ENCODE assay signal across 9 cellular contexts in genomic region chr17:7351665-7352558, GRCh38. TPM values are rescaled to one million over a fixed set of nuclear protein-coding genes. Genes with fewer than 3 reads are reported as not detected.
DNase-seq lines count a peak whose midpoint lies in the region; ATAC-seq, FAIRE-seq and TF ChIP-seq lines count a peak whose summit lies in the region.
"Had no signal": no experiment of that assay in that cellular context is flagged by ENCODE, and none has a peak within 500 bp of the region (broad histone marks: within the 10 kb centered on the region; RNA-seq: fewer than 3 reads in every experiment).

TSS of gene KCTD11 (plus strand) at chr17:7352162.

- H3K9me3 ChIP-seq in endothelial cell of umbilical vein (replicated peaks; ENCODE audit: control insufficient read depth, insufficient read depth, low read length), result no peaks in the 10 kb centered on the region

- dilution Hi-C loops in endothelial cell of umbilical vein (cut with MboI; ENCODE audit: extremely low pct_ligation_motif_present, low sequenced_read_pairs), result no loop called here

- peak within 1 kb of the TSS; percentile 92 for H3K9ac ChIP-seq in endothelial cell of umbilical vein (replicated peaks; ENCODE audit: extremely low read depth, insufficient read depth, low read length)

- FAIRE-seq in endothelial cell of umbilical vein (lab: Jason Lieb, UNC), result peak; percentile 81

- DNase-seq in NCI-H1417 (lab: John Stamatoyannopoulos, UW), result peak; percentile 33 to 71 (median 57)
- DNase-seq in NCI-H1417 treated with DMSO at 0.1 percent for 48 hours (lab: John Stamatoyannopoulos, UW), result no peak
- DNase-seq in NCI-H774 (lab: John Stamatoyannopoulos, UW), result peak; percentile 1
- peak; percentile 89 for DNase-seq in activated CD8-positive, alpha-beta memory T cell treated with anti-CD3 and anti-CD28 coated beads, Interleukin-2, amount 50 U/mL, for 48 hours
- peak; percentile 76 for DNase-seq in endothelial cell of umbilical vein (ENCODE audit: low read depth, low spot score)
- peak; percentile 75 for DNase-seq in midbrain (lab: John Stamatoyannopoulos, UW)
- DNase-seq in stimulated activated CD8-positive, alpha-beta memory T cell treated with anti-CD3 and anti-CD28 coated beads, Interleukin-4, amount 100 ng/mL, for 1 hour (ENCODE audit: low read depth in 2 of 2, low spot score in 1 of 2), result peak; percentile 43 to 61
- DNase-seq: DND-41 had no signal

- CTCF ChIA-PET in endothelial cell of umbilical vein (lab: Charles Lee), result interaction anchor here (1.5 to 2.3 kb wide), 3 partner anchors 10 to 237 kb away, joined by 4 to 5 read pairs (median 4); no protein-coding TSS in a partner anchor

- peak in 1 of 2 donors; percentile 69 for TF ChIP-seq CTCF in endothelial cell of umbilical vein (IDR thresholded peaks at IDR 0.05; ENCODE audit: extremely low read depth in 1 of 2, insufficient read depth in 1 of 2, low read depth in 1 of 2, low read length in 2 of 2)

- H3K4me3 ChIP-seq in endothelial cell of umbilical vein (replicated peaks in 1 of 3; ENCODE audit: insufficient read depth in 1 of 3, low read depth in 1 of 3, low read length in 3 of 3), result peak within 1 kb of the TSS; percentile 54 to 78 (median 70)

- H3K36me3 ChIP-seq in endothelial cell of umbilical vein (ENCODE audit: control insufficient read depth in 2 of 2, extremely low read depth in 1 of 2, insufficient read depth in 2 of 2, low read length in 2 of 2), result no peaks in the 10 kb centered on the region

- H3K4me2 ChIP-seq in endothelial cell of umbilical vein (ENCODE audit: insufficient read depth, low read length), result peak within 1 kb of the TSS; percentile 80

- POLR2A ChIA-PET in endothelial cell of umbilical vein (lab: Charles Lee), result interaction anchor here (0.5 to 2.3 kb wide), 3 partner anchors 22 to 132 kb away, joined by 3 to 5 read pairs (median 3); partner anchors contain the start of genes POLR2A and ZBTB4

- H3K9me1 ChIP-seq in endothelial cell of umbilical vein (replicated peaks; ENCODE audit: control insufficient read depth, extremely low read depth, insufficient read depth, low read length), result no peaks in the 10 kb centered on the region

- peak within 1 kb of the TSS; percentile 78 for H3K27ac ChIP-seq in endothelial cell of umbilical vein (ENCODE audit: insufficient read depth, low read depth, low read length)

- H2AFZ ChIP-seq in endothelial cell of umbilical vein (ENCODE audit: low read depth, low read length), result peak within 1 kb of the TSS; percentile 95

- ATAC-seq in HG02973 (IDR thresholded peaks at IDR 0.05; ENCODE audit: unreplicated experiment), result peak; percentile 44

- H3K27me3 ChIP-seq in endothelial cell of umbilical vein (ENCODE audit: control insufficient read depth in 2 of 2, insufficient read depth in 2 of 2, low read length in 2 of 2), result no peaks in the 10 kb centered on the region

- TSS peak; percentile 46 for BruUV-seq in endothelial cell of umbilical vein (replicated peaks; lab: Mats Ljungman, UMichigan)

- peaks cover 17% of the 10 kb centered on the region for H3K4me1 ChIP-seq in endothelial cell of umbilical vein (ENCODE audit: control insufficient read depth, extremely low read depth, insufficient read depth, low read length)

- TF ChIP-seq POLR2A in endothelial cell of umbilical vein (IDR thresholded peaks at IDR 0.05; ENCODE audit: low read depth, low read length), result peak; percentile 57

- no peaks in the 10 kb centered on the region for H3K79me2 ChIP-seq in endothelial cell of umbilical vein (ENCODE audit: control insufficient read depth, insufficient read depth, low read length)

- H4K20me1 ChIP-seq in endothelial cell of umbilical vein (replicated peaks; ENCODE audit: control insufficient read depth, extremely low read depth, insufficient read depth, low read length), result no peaks in the 10 kb centered on the region

- intact Hi-C loops in endothelial cell of umbilical vein (cut with micrococcal nuclease), result loop anchor here (1.0 to 5.0 kb wide), 2 partner anchors 83 to 335 kb away; partner anchors contain the start of genes TMEM102, TP53 and WRAP53

TF ChIP-seq in endothelial cell of umbilical vein, 7 proteins besides CTCF, POLR2A, EP300 and RAD21:
- TF ChIP-seq MYC (IDR thresholded peaks at IDR 0.05; ENCODE audit: low read depth, low read length) (no peak), EZH2 (IDR thresholded peaks at IDR 0.05; ENCODE audit: borderline replicate concordance, low read depth, low read length, severe bottlenecking) (no peak), JUN (IDR thresholded peaks at IDR 0.05; ENCODE audit: borderline replicate concordance, insufficient read depth, insufficient read length, low read depth) (no peak), GATA2 (IDR thresholded peaks at IDR 0.05; ENCODE audit: insufficient read depth, insufficient read length, low read depth, low read length) (no peak), MAX (IDR thresholded peaks at IDR 0.05; ENCODE audit: insufficient read depth, insufficient read length) (no peak), FOS (IDR thresholded peaks at IDR 0.05; ENCODE audit: borderline replicate concordance, insufficient read depth, low read length) (peak; percentile 35), POLR2AphosphoS5 (IDR thresholded peaks at IDR 0.05; ENCODE audit: insufficient read depth, low read depth, low read length) (peak; percentile 73)
TF ChIP-seq in endothelial cell of umbilical vein: peak in this region for 2.

RNA-seq across cellular contexts. Expression of gene KCTD11, which starts in this region (rescaled TPM):
- 3.5 and 3.8 TPM in 2 replicates for total RNA-seq in endothelial cell of umbilical vein
- polyA plus RNA-seq in endothelial cell of umbilical vein, result 6.5 and 6.7 TPM in 2 replicates
- polyA plus RNA-seq in endothelial cell of umbilical vein (2011; cell fraction: cytosol; rRNA removed), result 3.9 and 4.1 TPM in 2 replicates
- 2.4 TPM in 2 replicates for polyA plus RNA-seq in endothelial cell of umbilical vein (2011; cell fraction: nucleus; rRNA removed)
- polyA plus RNA-seq in endothelial cell of umbilical vein (2012), result 3.7 and 4.9 TPM in 2 replicates
- 6.2 and 6.4 TPM in 2 replicates for polyA minus RNA-seq in endothelial cell of umbilical vein
- 1.4 TPM for polyA minus RNA-seq in endothelial cell of umbilical vein (2011; cell fraction: cytosol; rRNA and poly(A)+ RNA removed)
- polyA minus RNA-seq in endothelial cell of umbilical vein (2011; cell fraction: nucleus; rRNA and poly(A)+ RNA removed), result 1.9 and 2.0 TPM in 2 replicates
